ENCODE assay signal across 8 cellular contexts in the genomic region with DNA sequence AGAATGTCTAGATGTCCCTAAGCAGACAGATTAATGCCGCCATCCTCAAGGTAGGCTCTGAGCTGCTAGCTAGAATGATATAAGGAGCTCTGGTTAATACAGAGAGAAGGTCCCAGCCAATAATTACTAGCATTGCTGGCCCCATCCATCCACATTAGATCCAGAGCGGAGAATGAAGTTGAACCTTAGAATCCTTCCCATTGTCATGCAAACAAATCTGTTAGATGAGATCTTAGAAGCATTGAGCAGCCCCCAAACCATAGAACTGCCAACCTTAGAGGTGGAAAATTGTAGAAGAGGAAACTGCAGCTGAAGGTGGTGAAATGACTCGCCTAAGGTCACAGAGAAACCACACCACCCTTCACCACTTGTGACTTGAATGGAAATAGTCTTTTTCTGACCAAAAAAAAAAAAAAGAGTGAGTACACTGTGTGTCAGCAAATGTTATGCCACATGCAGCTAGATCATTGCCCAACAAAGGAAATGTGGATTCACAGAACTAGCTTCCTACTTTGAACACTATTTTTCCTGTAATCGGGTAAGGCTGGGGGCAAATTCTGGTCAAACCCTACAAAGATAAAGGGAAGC.
DNase-seq lines count a peak whose midpoint lies in the region; ATAC-seq and TF ChIP-seq lines count a peak whose summit lies in the region.

No MANE protein-coding gene starts in this region.

- H3K4me1 ChIP-seq in OCI-LY3 (ENCODE audit: low read length) (peaks cover 81% of the 10 kb centered on the region), esophagus squamous epithelium (peaks cover 6 to 32% (median 10%) of the 10 kb centered on the region in 3 donors)

- peaks cover 31% of the 10 kb centered on the region in 2 donors for H3K9me3 Mint-ChIP-seq in stimulated activated naive CD8-positive, alpha-beta T cell treated with anti-CD3 and anti-CD28 coated beads, Interleukin-15, amount 100 ng/mL, for 72 hours

- TF ChIP-seq POLR2A in esophagus squamous epithelium (IDR thresholded peaks at IDR 0.05), result no peak

- peak overlapping the region; percentile 92 for H3K27ac ChIP-seq in OCI-LY3 (ENCODE audit: low read length)
- H3K27ac ChIP-seq in esophagus squamous epithelium, result peak overlapping the region in 3 of 4 donors; percentile 40 to 67 (median 44)
- H3K27ac ChIP-seq in dorsolateral prefrontal cortex, result peak overlapping the region in 12 of 59 donors; percentile 2 to 66 (median 24)

- H3K27me3 ChIP-seq in OCI-LY3 (ENCODE audit: low read depth, low read length), result no peaks in the 10 kb centered on the region
- H3K27me3 ChIP-seq in esophagus squamous epithelium, result peaks cover 0 to 30% (median 0%) of the 10 kb centered on the region in 4 donors
- peaks cover 0 to under 1% (median 0%) of the 10 kb centered on the region in 45 donors for H3K27me3 ChIP-seq in dorsolateral prefrontal cortex

- DNase-seq in esophagus squamous epithelium (lab: John Stamatoyannopoulos, UW), result no peak
- peak; percentile 66 to 79 for DNase-seq in stimulated activated naive CD8-positive, alpha-beta T cell treated with anti-CD3 and anti-CD28 coated beads, Interleukin-15, amount 100 ng/mL, for 72 hours
- DNase-seq in NCI-H1694 (lab: John Stamatoyannopoulos, UW), result no peak
- DNase-seq in NCI-H446 treated with DMSO at 0.1 percent for 48 hours (lab: John Stamatoyannopoulos, UW), result no peak
- DNase-seq in dorsolateral prefrontal cortex, result no peak

- peak overlapping the region; percentile 81 for H3K4me2 ChIP-seq in OCI-LY3 (ENCODE audit: low read length)

- no peak for TF ChIP-seq CTCF in OCI-LY3 (IDR thresholded peaks at IDR 0.05; ENCODE audit: low read depth, low read length)
- no peak for TF ChIP-seq CTCF in esophagus squamous epithelium (IDR thresholded peaks at IDR 0.05)
- no peak for TF ChIP-seq CTCF in dorsolateral prefrontal cortex (IDR thresholded peaks at IDR 0.05 in 54 of 56, conservative IDR thresholded peaks at IDR 0.05 in 2 of 56; ENCODE audit: low read depth in 1 of 56, partially characterized antibody in 56 of 56)

- H3K9me3 ChIP-seq in OCI-LY3 (ENCODE audit: insufficient read depth, low read length) (peaks cover 10% of the 10 kb centered on the region), esophagus squamous epithelium (peaks cover 0 to 10% (median 9%) of the 10 kb centered on the region in 3 donors)

- H3K4me1 Mint-ChIP-seq in stimulated activated naive CD8-positive, alpha-beta T cell treated with anti-CD3 and anti-CD28 coated beads, Interleukin-15, amount 100 ng/mL, for 72 hours, result peaks cover 55% of the 10 kb centered on the region

- H3K27ac Mint-ChIP-seq in stimulated activated naive CD8-positive, alpha-beta T cell treated with anti-CD3 and anti-CD28 coated beads, Interleukin-15, amount 100 ng/mL, for 72 hours, result peak overlapping the region; percentile 92 to 95

- peak; percentile 66 for ATAC-seq in GM18519 (IDR thresholded peaks at IDR 0.05; ENCODE audit: low FRiP score, unreplicated experiment)
- peak; percentile 84 for ATAC-seq in HG02610 (IDR thresholded peaks at IDR 0.05; ENCODE audit: unreplicated experiment)
- ATAC-seq in stimulated activated naive CD8-positive, alpha-beta T cell treated with anti-CD3 and anti-CD28 coated beads, Interleukin-15, amount 100 ng/mL, for 72 hours, result peak; percentile 74

- no peaks in the 10 kb centered on the region for H3K79me2 ChIP-seq in OCI-LY3 (ENCODE audit: low read length)

- peak overlapping the region; percentile 55 for H3K4me3 ChIP-seq in OCI-LY3 (ENCODE audit: low read length)
- H3K4me3 ChIP-seq in esophagus squamous epithelium, result no peak overlapping the region
- no peak overlapping the region for H3K4me3 ChIP-seq in dorsolateral prefrontal cortex

- no peaks in the 10 kb centered on the region for H4K20me1 ChIP-seq in OCI-LY3 (ENCODE audit: insufficient read depth, low read length)

- no peak overlapping the region for H2AFZ ChIP-seq in OCI-LY3 (ENCODE audit: low read depth, low read length)

- H3K9ac ChIP-seq in OCI-LY3 (ENCODE audit: low read length), result peak overlapping the region; percentile 59

- peaks cover 9% of the 10 kb centered on the region for H3K27me3 Mint-ChIP-seq in stimulated activated naive CD8-positive, alpha-beta T cell treated with anti-CD3 and anti-CD28 coated beads, Interleukin-15, amount 100 ng/mL, for 72 hours

- H3K36me3 ChIP-seq in OCI-LY3 (replicated peaks; ENCODE audit: low read depth, low read length), result peaks cover 15% of the 10 kb centered on the region
- H3K36me3 ChIP-seq in esophagus squamous epithelium, result no peaks in the 10 kb centered on the region

- intact Hi-C loops in esophagus squamous epithelium (cut with DNase I) (no loop called here), dorsolateral prefrontal cortex (cut with DNase I) (loop anchor here (5.0 kb wide), 2 partner anchors 89 to 241 kb away; no protein-coding TSS in a partner anchor)

- H3K4me3 Mint-ChIP-seq in stimulated activated naive CD8-positive, alpha-beta T cell treated with anti-CD3 and anti-CD28 coated beads, Interleukin-15, amount 100 ng/mL, for 72 hours, result peak overlapping the region; percentile 58 to 68

- WGBS in esophagus squamous epithelium, 2 donors, result 62 to 66% methylated on average over 3 to 4 of the region's 4 CpGs

Comparison
In these comparisons a context has a peak if more than half of its experiments do, and no peak if none do; other contexts are left out.
1. DNase-seq: peak in stimulated activated naive CD8-positive, alpha-beta T cell treated with anti-CD3 and anti-CD28 coated beads, Interleukin-15, amount 100 ng/mL, for 72 hours (2 of 2); none in esophagus squamous epithelium (single experiment), NCI-H1694 (single experiment), NCI-H446 treated with DMSO at 0.1 percent for 48 hours (single experiment) and dorsolateral prefrontal cortex (0 of 10).
2. Peak in every context shown above with its lines, with median percentiles within 50 percentile points of each other: ATAC-seq.